Comparison of ENCODE assay signal across 8 cellular contexts in the genomic region with DNA sequence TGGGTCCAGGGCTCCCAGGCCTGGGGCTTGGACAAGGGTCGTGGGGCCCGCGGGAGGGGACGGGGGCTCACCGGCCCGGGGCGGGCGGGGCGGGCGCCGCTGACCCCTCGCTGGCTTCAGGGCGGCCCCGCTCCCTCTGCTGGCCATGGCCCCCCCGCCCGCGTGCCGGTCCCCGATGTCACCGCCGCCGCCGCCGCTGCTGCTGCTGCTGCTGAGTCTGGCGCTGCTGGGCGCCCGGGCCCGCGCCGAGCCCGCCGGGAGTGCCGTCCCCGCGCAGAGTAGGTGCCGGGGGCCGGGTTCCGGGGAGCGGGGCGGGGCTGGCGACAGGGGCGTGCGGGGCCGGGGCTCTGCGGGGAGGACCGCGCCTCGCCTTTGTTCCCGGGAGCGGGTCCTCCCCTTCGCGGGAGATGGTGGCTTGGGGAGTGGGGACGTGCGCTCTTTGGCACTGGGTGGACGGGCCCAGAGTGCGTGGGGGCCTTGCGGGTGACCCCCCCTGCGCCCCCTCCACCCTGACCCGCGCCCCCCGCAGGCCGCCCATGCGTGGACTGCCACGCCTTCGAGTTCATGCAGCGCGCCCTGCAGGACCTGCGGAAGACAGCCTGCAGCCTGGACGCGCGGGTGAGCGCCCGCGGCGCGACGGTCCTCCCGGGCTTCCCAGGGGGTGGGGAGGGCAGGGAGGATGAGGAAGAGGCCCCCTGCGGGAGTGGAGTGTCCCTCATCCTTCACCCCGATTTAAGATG. TPM values are rescaled to one million over a fixed set of nuclear protein-coding genes. Genes with fewer than 3 reads are reported as not detected.
A peak's percentile ranks its signal among the peaks of the same experiment; 100 is the strongest.
DNase-seq lines count a peak whose midpoint lies in the region; ATAC-seq and TF ChIP-seq lines count a peak whose summit lies in the region.

No MANE protein-coding gene starts in this region.

- TF ChIP-seq CTCF in Loucy (conservative IDR thresholded peaks at IDR 0.05; ENCODE audit: low read length), result no peak
- TF ChIP-seq CTCF in progenitor cell of endocrine pancreas (IDR thresholded peaks at IDR 0.05; ENCODE audit: unreplicated experiment), result no peak

- H3K4me3 ChIP-seq in Loucy (ENCODE audit: low read length, poor library complexity, severe bottlenecking), result peak overlapping the region; percentile 59

- H3K4me3 Mint-ChIP-seq in activated CD8-positive, alpha-beta memory T cell treated with anti-CD3 and anti-CD28 coated beads, Interleukin-2, amount 10 ng/mL, durations not matched to agents 7 days and 5 days, result peak overlapping the region; percentile 70
- peak overlapping the region; percentile 70 for H3K4me3 Mint-ChIP-seq in progenitor cell of endocrine pancreas (ENCODE audit: low read depth)

- no peak overlapping the region for H3K9ac ChIP-seq in Loucy (ENCODE audit: low read depth, low read length, poor library complexity, severe bottlenecking)

- peak; percentile 65 for ATAC-seq in activated CD8-positive, alpha-beta memory T cell treated with anti-CD3 and anti-CD28 coated beads, Interleukin-2, amount 10 ng/mL, durations not matched to agents 7 days and 5 days
- ATAC-seq in Right ventricle myocardium inferior (peak; percentile 7), GM21423 (IDR thresholded peaks at IDR 0.05; ENCODE audit: unreplicated experiment) (no peak)

- no peaks in the 10 kb centered on the region for H3K9me3 ChIP-seq in Loucy (ENCODE audit: insufficient read depth, low read depth, low read length)

- H3K4me2 ChIP-seq in Loucy (ENCODE audit: low read depth, low read length, poor library complexity, severe bottlenecking), result peak overlapping the region; percentile 31

- no peaks in the 10 kb centered on the region for H3K79me2 ChIP-seq in Loucy (ENCODE audit: insufficient read depth, low read length)

- H3F3A ChIP-seq in Loucy (ENCODE audit: low read depth), result no peaks in the 10 kb centered on the region

- peaks cover 3% of the 10 kb centered on the region for H3K4me1 Mint-ChIP-seq in activated CD8-positive, alpha-beta memory T cell treated with anti-CD3 and anti-CD28 coated beads, Interleukin-2, amount 10 ng/mL, durations not matched to agents 7 days and 5 days
- H3K4me1 Mint-ChIP-seq in progenitor cell of endocrine pancreas (ENCODE audit: low read depth), result no peaks in the 10 kb centered on the region

- H3K27ac Mint-ChIP-seq in activated CD8-positive, alpha-beta memory T cell treated with anti-CD3 and anti-CD28 coated beads, Interleukin-2, amount 10 ng/mL, durations not matched to agents 7 days and 5 days, result no peak overlapping the region
- H3K27ac Mint-ChIP-seq in progenitor cell of endocrine pancreas, result no peak overlapping the region

- CTCF ChIA-PET in activated CD8-positive, alpha-beta memory T cell treated with anti-CD3 and anti-CD28 coated beads, Interleukin-2, amount 10 ng/mL, durations not matched to agents 7 days and 5 days (lab: Charles Lee), result no interaction called here

- H4K20me1 ChIP-seq in Loucy (ENCODE audit: insufficient read depth, low read length, poor library complexity, severe bottlenecking), result no peaks in the 10 kb centered on the region

- peaks cover 2% of the 10 kb centered on the region for H3K36me3 Mint-ChIP-seq in activated CD8-positive, alpha-beta memory T cell treated with anti-CD3 and anti-CD28 coated beads, Interleukin-2, amount 10 ng/mL, durations not matched to agents 7 days and 5 days
- H3K36me3 Mint-ChIP-seq in progenitor cell of endocrine pancreas (ENCODE audit: insufficient read depth), result no peaks in the 10 kb centered on the region

- no peaks in the 10 kb centered on the region for H3K27me3 ChIP-seq in Loucy (ENCODE audit: insufficient read depth, low read length, poor library complexity, severe bottlenecking)

- no peaks in the 10 kb centered on the region for H3K4me1 ChIP-seq in Loucy (ENCODE audit: insufficient read depth, low read length, poor library complexity, severe bottlenecking)

- H3K27me3 Mint-ChIP-seq in activated CD8-positive, alpha-beta memory T cell treated with anti-CD3 and anti-CD28 coated beads, Interleukin-2, amount 10 ng/mL, durations not matched to agents 7 days and 5 days, result peaks cover 19% of the 10 kb centered on the region
- H3K27me3 Mint-ChIP-seq in progenitor cell of endocrine pancreas, result peaks cover 21% of the 10 kb centered on the region

- intact Hi-C loops in Right ventricle myocardium inferior (cut with DNase I), result no loop called here

- H3K36me3 ChIP-seq in Loucy (ENCODE audit: insufficient read depth, low read length), result no peaks in the 10 kb centered on the region

- no peak overlapping the region for H2AFZ ChIP-seq in Loucy (ENCODE audit: low read length)

- no peaks in the 10 kb centered on the region for H3K9me3 Mint-ChIP-seq in activated CD8-positive, alpha-beta memory T cell treated with anti-CD3 and anti-CD28 coated beads, Interleukin-2, amount 10 ng/mL, durations not matched to agents 7 days and 5 days (ENCODE audit: low read depth)
- H3K9me3 Mint-ChIP-seq in progenitor cell of endocrine pancreas (ENCODE audit: low read depth), result no peaks in the 10 kb centered on the region

- peak; percentile 51 for DNase-seq in activated CD8-positive, alpha-beta memory T cell treated with anti-CD3 and anti-CD28 coated beads, Interleukin-2, amount 10 ng/mL, durations not matched to agents 7 days and 5 days
- no peak for DNase-seq in activated CD8-positive, alpha-beta memory T cell treated with anti-CD3 and anti-CD28 coated beads for 24 hours
- DNase-seq in activated gamma-delta T cell (lab: John Stamatoyannopoulos, UW) (peak; percentile 27), Right ventricle myocardium inferior (ENCODE audit: missing footprints) (peak; percentile 70), progenitor cell of endocrine pancreas (ENCODE audit: low spot score, unreplicated experiment) (no peak), DMS114 treated with DMSO at 0.1 percent for 48 hours (lab: John Stamatoyannopoulos, UW; ENCODE audit: unreplicated experiment) (no peak)

- no peaks in the 10 kb centered on the region for H3K9me2 ChIP-seq in Loucy (replicated peaks; ENCODE audit: low read depth, low read length)

RNA-seq across cellular contexts. Expression of a gene that starts 16.8 kb away (rescaled TPM):
- total RNA-seq in activated CD8-positive, alpha-beta memory T cell treated with anti-CD3 and anti-CD28 coated beads, Interleukin-2, amount 10 ng/mL, durations not matched to agents 7 days and 5 days, result under 1 TPM; 0.09 to 0.40 TPM
- total RNA-seq in Right ventricle myocardium inferior, result 1.1 TPM
- total RNA-seq in progenitor cell of endocrine pancreas, result 20.7 and 21.8 TPM in 2 replicates

RNA-seq across cellular contexts. Expression of a gene that starts 33.6 kb away (rescaled TPM):
- 10 to 100 TPM; 40.1 to 42.6 TPM for total RNA-seq in activated CD8-positive, alpha-beta memory T cell treated with anti-CD3 and anti-CD28 coated beads, Interleukin-2, amount 10 ng/mL, durations not matched to agents 7 days and 5 days
- total RNA-seq in Right ventricle myocardium inferior (10.8 TPM), progenitor cell of endocrine pancreas (52.5 and 54.2 TPM in 2 replicates)

Comparison
In these comparisons a context has a peak if more than half of its experiments do, and no peak if none do; other contexts are left out.
1. DNase-seq: peak in activated CD8-positive, alpha-beta memory T cell treated with anti-CD3 and anti-CD28 coated beads, Interleukin-2, amount 10 ng/mL, durations not matched to agents 7 days and 5 days (single experiment), activated gamma-delta T cell (single experiment) and Right ventricle myocardium inferior (single experiment); none in activated CD8-positive, alpha-beta memory T cell treated with anti-CD3 and anti-CD28 coated beads for 24 hours (single experiment), progenitor cell of endocrine pancreas (single experiment) and DMS114 treated with DMSO at 0.1 percent for 48 hours (single experiment).
2. RNA of a gene that starts 16.8 kb away (total RNA-seq): 20.7 to 21.8 TPM in progenitor cell of endocrine pancreas; 1.1 TPM in Right ventricle myocardium inferior (single experiment) and 0.09 to 0.40 TPM in activated CD8-positive, alpha-beta memory T cell treated with anti-CD3 and anti-CD28 coated beads, Interleukin-2, amount 10 ng/mL, durations not matched to agents 7 days and 5 days; every median in the first group is over 10 times any median in the second.